ENCODE assay signal across 19 cellular contexts in the genomic region with DNA sequence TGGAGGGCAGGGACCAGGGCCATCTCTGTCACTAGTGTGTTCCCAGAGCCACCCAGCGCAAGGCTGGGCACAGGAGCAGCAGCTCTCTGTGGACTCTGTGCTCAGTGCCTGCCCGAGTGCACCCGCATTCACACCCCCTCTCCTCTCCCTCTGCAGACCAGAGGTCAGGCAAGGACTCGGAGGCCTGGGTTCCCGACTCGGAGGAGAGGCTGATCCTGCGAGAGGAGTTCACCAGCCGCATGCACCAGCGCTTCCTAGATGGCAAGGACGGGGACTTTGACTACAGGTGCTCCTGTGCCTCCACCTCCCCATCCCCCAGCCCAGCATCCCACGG. TPM values are rescaled to one million over a fixed set of nuclear protein-coding genes. Genes with fewer than 3 reads are reported as not detected.
DNase-seq lines count a peak whose midpoint lies in the region; ATAC-seq lines count a peak whose summit lies in the region.
"Had no signal": no experiment of that assay in that cellular context is flagged by ENCODE, and none has a peak within 500 bp of the region (broad histone marks: within the 10 kb centered on the region; RNA-seq: fewer than 3 reads in every experiment).

No MANE protein-coding gene starts in this region.

- H3K36me3 Mint-ChIP-seq in activated naive CD8-positive, alpha-beta T cell treated with anti-CD3 and anti-CD28 coated beads for 36 hours, result peaks cover 21% of the 10 kb centered on the region
- peaks cover 23% of the 10 kb centered on the region for H3K36me3 Mint-ChIP-seq in activated naive CD8-positive, alpha-beta T cell treated with anti-CD3 and anti-CD28 coated beads, Interleukin-2, amount 50 U/mL, for 24 hours (ENCODE audit: low read depth)
- H3K36me3 Mint-ChIP-seq in effector memory CD8-positive, alpha-beta T cell (ENCODE audit: insufficient read depth), result peaks cover 100% of the 10 kb centered on the region
- H3K36me3 Mint-ChIP-seq in stimulated activated effector memory CD8-positive, alpha-beta T cell treated with anti-CD3 and anti-CD28 coated beads, Interleukin-12 subunit alpha, Interleukin-12 subunit beta, amount 100 ng/mL, for 72 hours, result peaks cover 100% of the 10 kb centered on the region

- H3K4me3 Mint-ChIP-seq in activated naive CD8-positive, alpha-beta T cell treated with anti-CD3 and anti-CD28 coated beads for 36 hours, result no peak overlapping the region
- no peak overlapping the region for H3K4me3 Mint-ChIP-seq in activated naive CD8-positive, alpha-beta T cell treated with anti-CD3 and anti-CD28 coated beads, Interleukin-2, amount 50 U/mL, for 24 hours
- peak overlapping the region in 1 of 2 donors; percentile 42 for H3K4me3 Mint-ChIP-seq in effector memory CD8-positive, alpha-beta T cell
- H3K4me3 Mint-ChIP-seq in stimulated activated effector memory CD8-positive, alpha-beta T cell treated with anti-CD3 and anti-CD28 coated beads, Interleukin-12 subunit alpha, Interleukin-12 subunit beta, amount 100 ng/mL, for 72 hours, result no peak overlapping the region
- H3K4me3 Mint-ChIP-seq: activated naive CD4-positive, alpha-beta T cell treated with anti-CD3 and anti-CD28 coated beads, Interleukin-2, amount 50 U/mL, for 24 hours; activated T-cell treated with anti-CD3 and anti-CD28 coated beads, Interleukin-2, amount 50 U/mL, for 72 hours; dendritic cell treated with granulocyte-macrophage colony-stimulating factor and Interleukin-4, amounts not matched to agents 40 ng/mL and 50 ng/mL, for 4 days; natural killer cell treated with Interleukin-12 subunit alpha and Interleukin-12 subunit beta and Interleukin-15 and Interleukin-18, amount 100 ng/mL, for 72 hours; T-helper 1 cell treated with Interleukin-12 subunit alpha and Interleukin-12 subunit beta and Interleukin-4 antibody, amounts not matched to agents 30 μg/mL and 1 μg/mL, for 36 hours had no signal

- no peak for ATAC-seq in activated naive CD8-positive, alpha-beta T cell treated with anti-CD3 and anti-CD28 coated beads, Interleukin-2, amount 50 U/mL, for 24 hours
- no peak for ATAC-seq in effector memory CD8-positive, alpha-beta T cell (replicated peaks)
- no peak for ATAC-seq in stimulated activated effector memory CD8-positive, alpha-beta T cell treated with anti-CD3 and anti-CD28 coated beads, Interleukin-12 subunit alpha, Interleukin-12 subunit beta, amount 100 ng/mL, for 72 hours
- ATAC-seq: natural killer cell treated with Interleukin-12 subunit alpha and Interleukin-12 subunit beta and Interleukin-15 and Interleukin-18, amount 100 ng/mL, for 72 hours; pancreas; stimulated activated naive CD8-positive, alpha-beta T cell treated with anti-CD3 and anti-CD28 coated beads, Interleukin-15, Interleukin-2, amounts not matched to agents 100 U/mL and 50 U/mL, for 24 hours had no signal

- H3K4me1 Mint-ChIP-seq in activated naive CD8-positive, alpha-beta T cell treated with anti-CD3 and anti-CD28 coated beads for 36 hours, result peaks cover 24% of the 10 kb centered on the region
- peaks cover 32% of the 10 kb centered on the region for H3K4me1 Mint-ChIP-seq in activated naive CD8-positive, alpha-beta T cell treated with anti-CD3 and anti-CD28 coated beads, Interleukin-2, amount 50 U/mL, for 24 hours
- H3K4me1 Mint-ChIP-seq in effector memory CD8-positive, alpha-beta T cell (ENCODE audit: low read depth in 2 of 2), result peaks cover 38 to 58% of the 10 kb centered on the region in 2 donors
- peaks cover 57% of the 10 kb centered on the region for H3K4me1 Mint-ChIP-seq in stimulated activated effector memory CD8-positive, alpha-beta T cell treated with anti-CD3 and anti-CD28 coated beads, Interleukin-12 subunit alpha, Interleukin-12 subunit beta, amount 100 ng/mL, for 72 hours

- no peaks in the 10 kb centered on the region for H3K9me3 Mint-ChIP-seq in activated naive CD8-positive, alpha-beta T cell treated with anti-CD3 and anti-CD28 coated beads for 36 hours
- H3K9me3 Mint-ChIP-seq in activated naive CD8-positive, alpha-beta T cell treated with anti-CD3 and anti-CD28 coated beads, Interleukin-2, amount 50 U/mL, for 24 hours, result no peaks in the 10 kb centered on the region
- no peaks in the 10 kb centered on the region for H3K9me3 Mint-ChIP-seq in effector memory CD8-positive, alpha-beta T cell
- H3K9me3 Mint-ChIP-seq in stimulated activated effector memory CD8-positive, alpha-beta T cell treated with anti-CD3 and anti-CD28 coated beads, Interleukin-12 subunit alpha, Interleukin-12 subunit beta, amount 100 ng/mL, for 72 hours, result no peaks in the 10 kb centered on the region
- H3K9me3 Mint-ChIP-seq: activated naive CD4-positive, alpha-beta T cell treated with anti-CD3 and anti-CD28 coated beads, Interleukin-2, amount 50 U/mL, for 24 hours; activated T-cell treated with anti-CD3 and anti-CD28 coated beads, Interleukin-2, amount 50 U/mL, for 72 hours; dendritic cell treated with granulocyte-macrophage colony-stimulating factor and Interleukin-4, amounts not matched to agents 40 ng/mL and 50 ng/mL, for 4 days; natural killer cell treated with Interleukin-12 subunit alpha and Interleukin-12 subunit beta and Interleukin-15 and Interleukin-18, amount 100 ng/mL, for 72 hours; T-helper 1 cell treated with Interleukin-12 subunit alpha and Interleukin-12 subunit beta and Interleukin-4 antibody, amounts not matched to agents 30 μg/mL and 1 μg/mL, for 36 hours had no signal

- H3K27ac Mint-ChIP-seq in activated naive CD8-positive, alpha-beta T cell treated with anti-CD3 and anti-CD28 coated beads for 36 hours, result peak overlapping the region; percentile 42
- H3K27ac Mint-ChIP-seq in activated naive CD8-positive, alpha-beta T cell treated with anti-CD3 and anti-CD28 coated beads, Interleukin-2, amount 50 U/mL, for 24 hours, result no peak overlapping the region
- H3K27ac Mint-ChIP-seq in effector memory CD8-positive, alpha-beta T cell, result peak overlapping the region; percentile 54 to 98
- peak overlapping the region; percentile 97 for H3K27ac Mint-ChIP-seq in stimulated activated effector memory CD8-positive, alpha-beta T cell treated with anti-CD3 and anti-CD28 coated beads, Interleukin-12 subunit alpha, Interleukin-12 subunit beta, amount 100 ng/mL, for 72 hours
- H3K27ac Mint-ChIP-seq: activated naive CD4-positive, alpha-beta T cell treated with anti-CD3 and anti-CD28 coated beads, Interleukin-2, amount 50 U/mL, for 24 hours; activated T-cell treated with anti-CD3 and anti-CD28 coated beads, Interleukin-2, amount 50 U/mL, for 72 hours; dendritic cell treated with granulocyte-macrophage colony-stimulating factor and Interleukin-4, amounts not matched to agents 40 ng/mL and 50 ng/mL, for 4 days; T-helper 1 cell treated with Interleukin-12 subunit alpha and Interleukin-12 subunit beta and Interleukin-4 antibody, amounts not matched to agents 30 μg/mL and 1 μg/mL, for 36 hours had no signal

- no peak for DNase-seq in activated naive CD8-positive, alpha-beta T cell treated with anti-CD3 and anti-CD28 coated beads for 36 hours
- no peak for DNase-seq in activated naive CD8-positive, alpha-beta T cell treated with anti-CD3 and anti-CD28 coated beads, Interleukin-2, amount 50 U/mL, for 24 hours
- DNase-seq in effector memory CD8-positive, alpha-beta T cell, result no peak
- no peak for DNase-seq in stimulated activated effector memory CD8-positive, alpha-beta T cell treated with anti-CD3 and anti-CD28 coated beads, Interleukin-12 subunit alpha, Interleukin-12 subunit beta, amount 100 ng/mL, for 72 hours (ENCODE audit: low spot score in 2 of 2)
- DNase-seq in NCI-H69 (lab: John Stamatoyannopoulos, UW) (no peak), AG08395 (ENCODE audit: low spot score) (no peak)
- DNase-seq: activated T-cell treated with anti-CD3 and anti-CD28 coated beads, Interleukin-2, amount 50 U/mL, for 72 hours; Calu3; Kasumi-1; kidney; NCI-H187; NCI-H526; stimulated activated CD4-positive, alpha-beta T cell treated with anti-CD3 and anti-CD28 coated beads, Interleukin-4, amount 100 ng/mL, for 24 hours; stimulated activated naive CD8-positive, alpha-beta T cell treated with anti-CD3 and anti-CD28 coated beads, Interleukin-15, Interleukin-2, amounts not matched to agents 100 U/mL and 50 U/mL, for 24 hours had no signal

- H3K27me3 Mint-ChIP-seq in activated naive CD8-positive, alpha-beta T cell treated with anti-CD3 and anti-CD28 coated beads for 36 hours, result no peaks in the 10 kb centered on the region
- no peaks in the 10 kb centered on the region for H3K27me3 Mint-ChIP-seq in activated naive CD8-positive, alpha-beta T cell treated with anti-CD3 and anti-CD28 coated beads, Interleukin-2, amount 50 U/mL, for 24 hours
- no peaks in the 10 kb centered on the region for H3K27me3 Mint-ChIP-seq in effector memory CD8-positive, alpha-beta T cell
- H3K27me3 Mint-ChIP-seq: activated naive CD4-positive, alpha-beta T cell treated with anti-CD3 and anti-CD28 coated beads, Interleukin-2, amount 50 U/mL, for 24 hours; dendritic cell treated with granulocyte-macrophage colony-stimulating factor and Interleukin-4, amounts not matched to agents 40 ng/mL and 50 ng/mL, for 4 days; natural killer cell treated with Interleukin-12 subunit alpha and Interleukin-12 subunit beta and Interleukin-15 and Interleukin-18, amount 100 ng/mL, for 72 hours had no signal

RNA-seq across cellular contexts. Expression of a gene that starts 10.2 kb away (rescaled TPM):
- 10 to 100 TPM; 19.1 to 20.5 TPM for total RNA-seq in activated naive CD8-positive, alpha-beta T cell treated with anti-CD3 and anti-CD28 coated beads for 36 hours

RNA-seq across cellular contexts. Expression of a gene that starts 33.6 kb away (rescaled TPM):
- 100 to 1,000 TPM; 152 to 154 TPM for total RNA-seq in activated naive CD8-positive, alpha-beta T cell treated with anti-CD3 and anti-CD28 coated beads for 36 hours

RNA-seq across cellular contexts. Expression of a gene that starts 43.8 kb away (rescaled TPM):
- 1 to 10 TPM; 6.4 to 8.1 TPM for total RNA-seq in activated naive CD8-positive, alpha-beta T cell treated with anti-CD3 and anti-CD28 coated beads for 36 hours

RNA-seq across cellular contexts. Expression of a gene that starts 56.0 kb away (rescaled TPM):
- 100 to 1,000 TPM; 255 to 259 TPM for total RNA-seq in activated naive CD8-positive, alpha-beta T cell treated with anti-CD3 and anti-CD28 coated beads for 36 hours

RNA-seq across cellular contexts. Expression of a gene that starts 56.2 kb away (rescaled TPM):
- 1 to 10 TPM; 4.0 to 4.5 TPM for total RNA-seq in activated naive CD8-positive, alpha-beta T cell treated with anti-CD3 and anti-CD28 coated beads for 36 hours
